In genomic region chr10:54396004-54396403, GRCh38 we compare ENCODE assay signal across 1 cellular context.
TF ChIP-seq lines count a peak whose summit lies in the region.

No MANE protein-coding gene starts in this region.

TF ChIP-seq in WTC11, 78 proteins besides CTCF, POLR2A, EP300 and RAD21 (continued from another document):
- TF ChIP-seq ZNF532 (CRISPR knock-in tag; IDR thresholded peaks at IDR 0.05; ENCODE audit: borderline replicate concordance), result no peak
TF ChIP-seq in WTC11: peak in this region for 0.
